In the genomic region with DNA sequence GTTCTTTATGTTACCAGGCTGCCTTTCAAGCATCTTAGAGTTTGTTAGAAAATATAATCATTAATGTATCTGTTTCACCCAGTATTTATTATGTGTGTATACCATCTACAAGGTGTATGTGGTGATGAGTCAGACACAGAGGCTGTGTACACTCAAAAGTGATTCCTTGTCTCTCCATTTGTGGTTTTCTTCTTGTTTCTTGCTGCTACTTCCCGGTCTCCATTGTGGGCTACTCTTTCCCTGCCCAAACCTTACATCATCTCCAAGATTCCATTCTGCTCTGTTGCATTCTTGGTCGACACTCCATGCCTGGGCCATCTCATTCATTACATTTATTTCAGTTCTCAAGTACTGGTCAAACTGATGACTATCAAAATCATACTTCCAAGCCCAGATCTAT, we compare ENCODE assay signal across 23 cellular contexts.
A peak's percentile ranks its signal among the peaks of the same experiment; 100 is the strongest.
DNase-seq lines count a peak whose midpoint lies in the region; ATAC-seq and TF ChIP-seq lines count a peak whose summit lies in the region.
"Had no signal": no experiment of that assay in that cellular context is flagged by ENCODE, and none has a peak within 500 bp of the region (broad histone marks: within the 10 kb centered on the region; RNA-seq: fewer than 3 reads in every experiment).

No MANE protein-coding gene starts in this region.

- H3K36me3 ChIP-seq in PC-3 (ENCODE audit: low read depth, low read length), result no peaks in the 10 kb centered on the region
- H3K36me3 ChIP-seq: colonic mucosa, gastroesophageal sphincter, uterus had no signal

- no TSS peak for BruUV-seq in PC-3 (replicated peaks; lab: Mats Ljungman, UMichigan)

- H3K27ac ChIP-seq in PC-3 (ENCODE audit: low read length), result no peak overlapping the region
- H3K27ac ChIP-seq: colonic mucosa, gastroesophageal sphincter, uterus had no signal

- no peaks in the 10 kb centered on the region for H3K79me2 ChIP-seq in PC-3 (ENCODE audit: low read length)

- peak; percentile 67 for ATAC-seq in PC-3
- ATAC-seq: gastroesophageal sphincter, HCT116, left ventricle myocardium superior had no signal

- DNase-seq in EL (peak; percentile 33), PC-3 (peak; percentile 48), epithelial cell of esophagus (ENCODE audit: low read depth) (peak; percentile 52), non-pigmented ciliary epithelial cell (ENCODE audit: low read depth) (peak; percentile 40), mucosa of gallbladder (ENCODE audit: low spot score) (no peak), NCI-H748 treated with DMSO at 0.1 percent for 48 hours (lab: John Stamatoyannopoulos, UW) (no peak), GM20000 (ENCODE audit: low spot score) (no peak), dedifferentiated amniotic fluid mesenchymal stem cell (ENCODE audit: extremely low spot score) (no peak)
- DNase-seq: activated CD4-positive, alpha-beta T cell treated with anti-CD3 and anti-CD28 coated beads for 4 hours; activated CD8-positive, alpha-beta memory T cell treated with anti-CD3 and anti-CD28 coated beads, Interleukin-2, amount 50 U/mL, for 4 hours; activated gamma-delta T cell; AML-193; amniotic stem cell; colonic mucosa; KG1; left ventricle myocardium superior; NCI-H1105; NCI-H526 treated with DMSO at 0.1 percent for 48 hours; occipital lobe; stimulated activated CD4-positive, alpha-beta T cell treated with anti-CD3 and anti-CD28 coated beads, Interleukin-2, amount 100 ng/mL, for 24 hours; uterus had no signal

- 0 out of 2 replicates have a peak overlapping the region, but pooled peaks have one; percentile 12 for H2AFZ ChIP-seq in PC-3 (ENCODE audit: low read length)

- H4K20me1 ChIP-seq in PC-3 (ENCODE audit: low read length), result no peaks in the 10 kb centered on the region

- no peak overlapping the region for H3K4me3 ChIP-seq in PC-3 (ENCODE audit: low read length)
- H3K4me3 ChIP-seq in epithelial cell of esophagus (ENCODE audit: low read length), result no peak overlapping the region
- H3K4me3 ChIP-seq: colonic mucosa, gastroesophageal sphincter, uterus had no signal

- H3K27me3 ChIP-seq in PC-3 (ENCODE audit: low read length), result no peaks in the 10 kb centered on the region
- H3K27me3 ChIP-seq: colonic mucosa, gastroesophageal sphincter, uterus had no signal

- no peak overlapping the region for H3K9ac ChIP-seq in PC-3 (ENCODE audit: low read length)

- H3F3A ChIP-seq in PC-3 (ENCODE audit: low read length, unreplicated experiment), result no peaks in the 10 kb centered on the region

- POLR2A ChIA-PET in PC-3 (lab: Charles Lee; ENCODE audit: unreplicated experiment), result no interaction called here

- H3K9me3 ChIP-seq in PC-3 (ENCODE audit: low read length), result no peaks in the 10 kb centered on the region
- H3K9me3 ChIP-seq: colonic mucosa, gastroesophageal sphincter, uterus had no signal

- no peak for TF ChIP-seq CTCF in PC-3 (conservative IDR thresholded peaks at IDR 0.05; ENCODE audit: low read depth, low read length)
- no peak for TF ChIP-seq CTCF in epithelial cell of esophagus (IDR thresholded peaks at IDR 0.05; ENCODE audit: insufficient read depth, low read depth, low read length, missing control alignments)
- TF ChIP-seq CTCF in GM20000 (IDR thresholded peaks at IDR 0.05; ENCODE audit: extremely low read depth, missing control alignments), result no peak

- no peaks in the 10 kb centered on the region for H3K9me2 ChIP-seq in PC-3 (replicated peaks; ENCODE audit: low read length)

- intact Hi-C loops in PC-3 (cut with micrococcal nuclease), result no loop called here

- H3K4me1 ChIP-seq in PC-3 (ENCODE audit: insufficient read depth, low read length), result no peaks in the 10 kb centered on the region
- H3K4me1 ChIP-seq: colonic mucosa, gastroesophageal sphincter, uterus had no signal

- H3K4me2 ChIP-seq in PC-3 (ENCODE audit: low read length), result no peak overlapping the region

- CTCF ChIA-PET in PC-3 (lab: Charles Lee), result no interaction called here

Comparison
In these comparisons a context has a peak if more than half of its experiments do, and no peak if none do; other contexts are left out.
1. DNase-seq: peak in EL (single experiment), PC-3 (single experiment), epithelial cell of esophagus (single experiment) and non-pigmented ciliary epithelial cell (single experiment); none in mucosa of gallbladder (single experiment), NCI-H748 treated with DMSO at 0.1 percent for 48 hours (single experiment), GM20000 (single experiment) and dedifferentiated amniotic fluid mesenchymal stem cell (single experiment).